8 cellular contexts compared by ENCODE assay signal in genomic region chr20:63568170-63568981, GRCh38. TPM values are rescaled to one million over a fixed set of nuclear protein-coding genes. Genes with fewer than 3 reads are reported as not detected.
DNase-seq lines count a peak whose midpoint lies in the region; ATAC-seq and TF ChIP-seq lines count a peak whose summit lies in the region.
"Had no signal": no experiment of that assay in that cellular context is flagged by ENCODE, and none has a peak within 500 bp of the region (broad histone marks: within the 10 kb centered on the region; RNA-seq: fewer than 3 reads in every experiment).

No MANE protein-coding gene starts in this region.

- H3K27ac Mint-ChIP-seq in WTC11, result no peak overlapping the region

- H3K27me3 ChIP-seq in neutrophil (peaks cover 15% of the 10 kb centered on the region), PC-9 (ENCODE audit: insufficient read depth, low read depth) (no peaks in the 10 kb centered on the region)

- no peaks in the 10 kb centered on the region for H3K36me3 Mint-ChIP-seq in WTC11

- no peak overlapping the region for H3K4me3 Mint-ChIP-seq in WTC11

- ATAC-seq in GM18517 (IDR thresholded peaks at IDR 0.05; ENCODE audit: unreplicated experiment) (peak; percentile 8), HG02571 (IDR thresholded peaks at IDR 0.05; ENCODE audit: unreplicated experiment) (peak; percentile 26), WTC11 (no peak)

- no peaks in the 10 kb centered on the region for H3K4me1 Mint-ChIP-seq in WTC11

- 0 out of 2 replicates have a peak, but pooled peaks cover 3% of the 10 kb centered on the region for H4K20me1 ChIP-seq in PC-9 (ENCODE audit: insufficient read depth)

- H3K9me3 Mint-ChIP-seq in WTC11, result no peaks in the 10 kb centered on the region

- peak overlapping the region; percentile 63 to 69 for H3K4me3 ChIP-seq in neutrophil (ENCODE audit: low read depth in 1 of 2, low read length in 1 of 2)
- H3K4me3 ChIP-seq in PC-9, result no peak overlapping the region

- H3K4me1 ChIP-seq in neutrophil (ENCODE audit: control insufficient read depth in 1 of 2, insufficient read depth in 1 of 2, low read depth in 1 of 2, low read length in 1 of 2) (peaks cover 48 to 60% of the 10 kb centered on the region in 2 experiments), PC-9 (replicated peaks; ENCODE audit: insufficient read depth) (peaks cover 4% of the 10 kb centered on the region)

- no peaks in the 10 kb centered on the region for H3K9me2 ChIP-seq in PC-9 (ENCODE audit: insufficient read depth)

- H3K9me3 ChIP-seq in neutrophil (no peaks in the 10 kb centered on the region), PC-9 (ENCODE audit: insufficient read depth, low read depth) (no peaks in the 10 kb centered on the region)

- TF ChIP-seq CTCF in WTC11 (IDR thresholded peaks at IDR 0.05) (no peak), neutrophil (IDR thresholded peaks at IDR 0.05) (no peak), PC-9 (conservative IDR thresholded peaks at IDR 0.05) (no peak)

- DNase-seq in WTC11 (ENCODE audit: low spot score), result no peak
- no peak for DNase-seq in PC-9
- DNase-seq in DMS 273 treated with DMSO at 0.1 percent for 48 hours (lab: John Stamatoyannopoulos, UW), result no peak
- no peak for DNase-seq in HK-2 (ENCODE audit: unreplicated experiment)

- CTCF ChIA-PET in WTC11 (lab: Charles Lee), result interaction anchor here (0.7 to 1.0 kb wide), 3 partner anchors 12 to 207 kb away, joined by 3 read pairs; partner anchors contain the start of gene PTK6
- CTCF ChIA-PET in PC-9 (lab: Charles Lee), result no interaction called here

- H2AFZ ChIP-seq in PC-9, result no peak overlapping the region

- H3K4me2 ChIP-seq in PC-9, result no peak overlapping the region

- H3K36me3 ChIP-seq in neutrophil, result peaks cover 82% of the 10 kb centered on the region
- H3K36me3 ChIP-seq in PC-9 (ENCODE audit: low read depth), result no peaks in the 10 kb centered on the region

- H3K27me3 Mint-ChIP-seq in WTC11 (ENCODE audit: low read depth), result no peaks in the 10 kb centered on the region

- H3K27ac ChIP-seq in neutrophil, result peak overlapping the region; percentile 97
- no peak overlapping the region for H3K27ac ChIP-seq in PC-9

- BruUV-seq in PC-9 (replicated peaks; lab: Mats Ljungman, UMichigan), result no TSS peak

- POLR2A ChIA-PET in WTC11 (lab: Charles Lee) (no interaction called here), PC-9 (lab: Charles Lee; ENCODE audit: unreplicated experiment) (interaction anchor here (0.6 kb wide), 2 partner anchors 74 to 470 kb away, joined by 3 to 5 read pairs; no protein-coding TSS in a partner anchor)

- peaks cover 3% of the 10 kb centered on the region; the same call in 1 of the 2 replicates for H3K79me2 ChIP-seq in PC-9 (ENCODE audit: low read depth)

- H3F3A ChIP-seq in PC-9 (ENCODE audit: insufficient read depth, low read depth), result peaks cover 3% of the 10 kb centered on the region; the same call in 1 of the 2 replicates

- intact Hi-C loops in PC-9 (cut with micrococcal nuclease; ENCODE audit: unreplicated experiment), result no loop called here

TF ChIP-seq in WTC11, 78 proteins besides CTCF, POLR2A, EP300 and RAD21:
- TF ChIP-seq NFE2L1 (CRISPR knock-in tag; IDR thresholded peaks at IDR 0.05), result no peak
- TF ChIP-seq, protein P1, sequence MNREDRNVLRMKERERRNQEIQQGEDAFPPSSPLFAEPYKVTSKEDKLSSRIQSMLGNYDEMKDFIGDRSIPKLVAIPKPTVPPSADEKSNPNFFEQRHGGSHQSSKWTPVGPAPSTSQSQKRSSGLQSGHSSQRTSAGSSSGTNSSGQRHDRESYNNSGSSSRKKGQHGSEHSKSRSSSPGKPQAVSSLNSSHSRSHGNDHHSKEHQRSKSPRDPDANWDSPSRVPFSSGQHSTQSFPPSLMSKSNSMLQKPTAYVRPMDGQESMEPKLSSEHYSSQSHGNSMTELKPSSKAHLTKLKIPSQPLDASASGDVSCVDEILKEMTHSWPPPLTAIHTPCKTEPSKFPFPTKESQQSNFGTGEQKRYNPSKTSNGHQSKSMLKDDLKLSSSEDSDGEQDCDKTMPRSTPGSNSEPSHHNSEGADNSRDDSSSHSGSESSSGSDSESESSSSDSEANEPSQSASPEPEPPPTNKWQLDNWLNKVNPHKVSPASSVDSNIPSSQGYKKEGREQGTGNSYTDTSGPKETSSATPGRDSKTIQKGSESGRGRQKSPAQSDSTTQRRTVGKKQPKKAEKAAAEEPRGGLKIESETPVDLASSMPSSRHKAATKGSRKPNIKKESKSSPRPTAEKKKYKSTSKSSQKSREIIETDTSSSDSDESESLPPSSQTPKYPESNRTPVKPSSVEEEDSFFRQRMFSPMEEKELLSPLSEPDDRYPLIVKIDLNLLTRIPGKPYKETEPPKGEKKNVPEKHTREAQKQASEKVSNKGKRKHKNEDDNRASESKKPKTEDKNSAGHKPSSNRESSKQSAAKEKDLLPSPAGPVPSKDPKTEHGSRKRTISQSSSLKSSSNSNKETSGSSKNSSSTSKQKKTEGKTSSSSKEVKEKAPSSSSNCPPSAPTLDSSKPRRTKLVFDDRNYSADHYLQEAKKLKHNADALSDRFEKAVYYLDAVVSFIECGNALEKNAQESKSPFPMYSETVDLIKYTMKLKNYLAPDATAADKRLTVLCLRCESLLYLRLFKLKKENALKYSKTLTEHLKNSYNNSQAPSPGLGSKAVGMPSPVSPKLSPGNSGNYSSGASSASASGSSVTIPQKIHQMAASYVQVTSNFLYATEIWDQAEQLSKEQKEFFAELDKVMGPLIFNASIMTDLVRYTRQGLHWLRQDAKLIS (CRISPR knock-in tag; IDR thresholded peaks at IDR 0.05; ENCODE audit: borderline replicate concordance), result no peak
- TF ChIP-seq SMAD3 (CRISPR knock-in tag; IDR thresholded peaks at IDR 0.05; ENCODE audit: borderline replicate concordance), result no peak
- TF ChIP-seq FOXP1 (CRISPR knock-in tag; IDR thresholded peaks at IDR 0.05; ENCODE audit: borderline replicate concordance), result 0 out of 2 replicates have a peak, but pooled peaks have one; percentile 19

RNA-seq across cellular contexts. Expression of gene HELZ2, which starts 5.7 kb away (rescaled TPM):
- total RNA-seq in WTC11 (2021) (27.5 to 32.6 TPM (median 32.4 TPM) in 3 replicates), PC-9 (2021) (33.7 and 52.6 TPM in 2 replicates)

RNA-seq across cellular contexts. Expression of gene FNDC11, which starts 14.4 kb away (rescaled TPM):
- total RNA-seq in WTC11 (2021), result 3.4 to 3.8 TPM (median 3.6 TPM) in 3 replicates
- total RNA-seq in PC-9 (2021), result 7.7 and 10.6 TPM in 2 replicates

RNA-seq across cellular contexts. Expression of gene SRMS, which starts 20.8 kb away (rescaled TPM):
- 0.21 to 0.46 TPM (median 0.26 TPM) in 3 replicates for total RNA-seq in WTC11 (2021)
- total RNA-seq in PC-9 (2021), result 1.2 TPM in 2 replicates
- total RNA-seq: posterior vena cava had no signal

RNA-seq across cellular contexts. Expression of gene PTK6, which starts 31.2 kb away (rescaled TPM):
- total RNA-seq in WTC11 (2021), result 0.22 to 0.53 TPM (median 0.32 TPM) in 3 replicates
- total RNA-seq in PC-9 (2021), result 12.9 and 13.3 TPM in 2 replicates

RNA-seq across cellular contexts. Expression of gene PPDPF, which starts 47.8 kb away (rescaled TPM):
- total RNA-seq in WTC11 (2021) (170 to 210 TPM (median 205 TPM) in 3 replicates), PC-9 (2021) (243 and 253 TPM in 2 replicates)
